In the genomic region with DNA sequence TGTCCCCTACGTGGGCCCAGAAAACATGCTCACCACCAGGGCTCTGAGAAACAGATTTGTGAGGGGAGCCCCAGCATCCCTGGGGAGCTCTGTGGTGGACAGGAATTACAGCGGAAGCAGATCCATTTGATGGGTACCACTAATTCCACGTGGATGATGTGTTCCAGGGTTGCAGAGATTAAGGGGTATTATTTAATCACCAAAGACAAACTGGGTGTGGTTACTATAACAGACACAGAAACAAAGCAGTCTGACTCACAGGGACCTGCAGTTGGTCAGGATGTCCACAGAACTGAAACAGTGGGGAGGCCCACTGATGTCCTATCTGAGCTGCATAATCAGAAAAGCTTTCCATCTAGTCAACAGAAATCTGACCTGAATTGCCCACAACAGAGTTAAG, we compare ENCODE assay signal across 16 cellular contexts.
DNase-seq lines count a peak whose midpoint lies in the region; ATAC-seq and TF ChIP-seq lines count a peak whose summit lies in the region.
"Had no signal": no experiment of that assay in that cellular context is flagged by ENCODE, and none has a peak within 500 bp of the region (broad histone marks: within the 10 kb centered on the region; RNA-seq: fewer than 3 reads in every experiment).

No MANE protein-coding gene starts in this region.

- BruUV-seq in Caco-2 (replicated peaks; lab: Mats Ljungman, UMichigan) = no TSS peak

- POLR2A ChIA-PET in Caco-2 (lab: Charles Lee) = interaction anchor here (0.9 kb wide), 1 partner anchor 115 kb away, joined by 6 read pairs; no protein-coding TSS in a partner anchor

- H3K27me3 ChIP-seq in Caco-2 (replicated peaks; ENCODE audit: control insufficient read depth, insufficient read depth, low read length) = no peaks in the 10 kb centered on the region
- H3K27me3 ChIP-seq: heart left ventricle had no signal

- H3K9me3 Mint-ChIP-seq in Caco-2 (ENCODE audit: unreplicated experiment) = no peaks in the 10 kb centered on the region
- H3K9me3 Mint-ChIP-seq: activated CD4-positive, alpha-beta memory T cell treated with anti-CD3 and anti-CD28 coated beads, Interleukin-2, amount 10 ng/mL, durations not matched to agents 7 days and 5 days; activated T-helper 1 cell treated with anti-CD3 and anti-CD28 coated beads, Interleukin-12 subunit alpha, Interleukin-12 subunit beta, Interleukin-2, Interleukin-4 antibody, amounts not matched to agents 30 ng/mL and 10 ng/mL and 1 ng/mL, durations not matched to agents 14 hours and 24 hours and 36 hours had no signal

- CTCF ChIA-PET in Caco-2 (lab: Charles Lee) = no interaction called here

- intact Hi-C loops in Caco-2 (cut with micrococcal nuclease; ENCODE audit: unreplicated experiment) = loop anchor here (5.0 kb wide), 1 partner anchor 179 kb away; a partner anchor contains a TSS

- no peaks in the 10 kb centered on the region for H3K36me3 ChIP-seq in Caco-2 (ENCODE audit: control insufficient read depth, insufficient read depth, low read length)
- H3K36me3 ChIP-seq: heart left ventricle had no signal

- no peak for TF ChIP-seq CTCF in foreskin fibroblast (IDR thresholded peaks at IDR 0.05; ENCODE audit: low read depth, low read length)
- no peak for TF ChIP-seq CTCF in Caco-2 (IDR thresholded peaks at IDR 0.05; ENCODE audit: insufficient read depth in 1 of 2, low read depth in 1 of 2, low read length in 1 of 2, severe bottlenecking in 1 of 2, unreplicated experiment in 1 of 2)

- H3K4me1 ChIP-seq in Caco-2 = peaks cover 23% of the 10 kb centered on the region

- H3K4me1 Mint-ChIP-seq in Caco-2 (ENCODE audit: low read depth, unreplicated experiment) = peaks cover 9% of the 10 kb centered on the region

- no peaks in the 10 kb centered on the region for H3K9me3 ChIP-seq in Caco-2
- H3K9me3 ChIP-seq: heart left ventricle had no signal

- DNase-seq in AG20443 (ENCODE audit: low spot score) = peak; percentile 70
- peak; percentile 46 for DNase-seq in HS-27A (ENCODE audit: low read depth)
- peak; percentile 4 for DNase-seq in amniotic stem cell (lab: John Stamatoyannopoulos, UW)
- peak; percentile 37 to 75 for DNase-seq in foreskin fibroblast
- DNase-seq in islet precursor cell = no peak
- no peak for DNase-seq in DMS79 (lab: John Stamatoyannopoulos, UW)
- DNase-seq in Caco-2 = no peak
- DNase-seq: activated CD4-positive, alpha-beta memory T cell treated with anti-CD3 and anti-CD28 coated beads, Interleukin-2, amount 10 ng/mL, durations not matched to agents 7 days and 5 days; heart left ventricle; mesenchymal stem cell; NCI-H1092; NCI-H748 treated with DMSO at 0.1 percent for 48 hours; RPMI8226; SW 1271 had no signal

- H3K36me3 Mint-ChIP-seq in Caco-2 (ENCODE audit: insufficient read depth, unreplicated experiment) = no peaks in the 10 kb centered on the region

- H3K27ac Mint-ChIP-seq in Caco-2 (ENCODE audit: unreplicated experiment) = no peak overlapping the region
- H3K27ac Mint-ChIP-seq: activated CD4-positive, alpha-beta memory T cell treated with anti-CD3 and anti-CD28 coated beads, Interleukin-2, amount 10 ng/mL, durations not matched to agents 7 days and 5 days; activated T-helper 1 cell treated with anti-CD3 and anti-CD28 coated beads, Interleukin-12 subunit alpha, Interleukin-12 subunit beta, Interleukin-2, Interleukin-4 antibody, amounts not matched to agents 30 ng/mL and 10 ng/mL and 1 ng/mL, durations not matched to agents 14 hours and 24 hours and 36 hours had no signal

- H3K4me3 ChIP-seq in foreskin fibroblast (ENCODE audit: low read depth in 1 of 2, low read length in 2 of 2) = no peak overlapping the region
- no peak overlapping the region for H3K4me3 ChIP-seq in Caco-2 (ENCODE audit: low read depth, low read length)
- H3K4me3 ChIP-seq: heart left ventricle had no signal

- ATAC-seq in HG03342 (IDR thresholded peaks at IDR 0.05; ENCODE audit: unreplicated experiment) = no peak
- ATAC-seq: heart left ventricle had no signal

- H3K27me3 Mint-ChIP-seq in Caco-2 (ENCODE audit: insufficient read depth, unreplicated experiment) = no peaks in the 10 kb centered on the region
- H3K27me3 Mint-ChIP-seq: activated CD4-positive, alpha-beta memory T cell treated with anti-CD3 and anti-CD28 coated beads, Interleukin-2, amount 10 ng/mL, durations not matched to agents 7 days and 5 days had no signal

- H3K4me3 Mint-ChIP-seq in Caco-2 (ENCODE audit: unreplicated experiment) = no peak overlapping the region
- H3K4me3 Mint-ChIP-seq: activated CD4-positive, alpha-beta memory T cell treated with anti-CD3 and anti-CD28 coated beads, Interleukin-2, amount 10 ng/mL, durations not matched to agents 7 days and 5 days; activated T-helper 1 cell treated with anti-CD3 and anti-CD28 coated beads, Interleukin-12 subunit alpha, Interleukin-12 subunit beta, Interleukin-2, Interleukin-4 antibody, amounts not matched to agents 30 ng/mL and 10 ng/mL and 1 ng/mL, durations not matched to agents 14 hours and 24 hours and 36 hours had no signal

Comparison
In these comparisons a context has a peak if more than half of its experiments do, and no peak if none do; other contexts are left out.
1. DNase-seq: peak in AG20443 (single experiment), HS-27A (single experiment), amniotic stem cell (single experiment) and foreskin fibroblast (2 of 2); none in islet precursor cell (single experiment), DMS79 (single experiment) and Caco-2 (0 of 2).